In the genomic region with DNA sequence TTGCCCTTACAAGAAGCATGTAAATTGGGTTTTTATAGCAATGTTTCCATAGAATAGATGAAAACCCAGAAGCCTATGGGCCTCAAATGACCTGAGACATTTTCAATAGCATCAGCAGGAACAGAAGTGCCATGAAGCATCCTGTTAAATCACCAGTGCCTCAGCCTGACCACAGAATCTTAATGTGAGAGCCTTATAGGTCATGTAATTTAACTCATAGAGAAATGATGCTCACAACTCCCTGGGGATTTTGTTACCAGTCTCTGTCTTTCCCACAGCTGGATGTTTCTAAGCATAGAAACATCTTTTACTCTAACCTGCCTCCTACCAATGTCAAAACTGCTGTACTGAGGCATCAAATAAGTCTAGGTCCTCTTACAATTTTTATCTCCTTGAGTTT, we compare ENCODE assay signal across 17 cellular contexts.
A peak's percentile ranks its signal among the peaks of the same experiment; 100 is the strongest.
DNase-seq lines count a peak whose midpoint lies in the region; ATAC-seq and TF ChIP-seq lines count a peak whose summit lies in the region.
"Had no signal": no experiment of that assay in that cellular context is flagged by ENCODE, and none has a peak within 500 bp of the region (broad histone marks: within the 10 kb centered on the region; RNA-seq: fewer than 3 reads in every experiment).

No MANE protein-coding gene starts in this region.

- H3K27ac Mint-ChIP-seq in stimulated activated naive B cell treated with anti-CD40 and anti-IgM and Interleukin-4, amounts not matched to agents 10 μg/mL and 1 μg/mL and 100 μg/mL, for 72 hours = no peak overlapping the region
- H3K27ac Mint-ChIP-seq: CD4-positive, alpha-beta memory T cell had no signal

- no peaks in the 10 kb centered on the region for H3K79me2 ChIP-seq in GM23248 (ENCODE audit: insufficient read depth)

- ATAC-seq in stimulated activated naive B cell treated with anti-CD40 and anti-IgM and Interleukin-4, amounts not matched to agents 10 μg/mL and 1 μg/mL and 100 μg/mL, for 72 hours (replicated peaks) = peak; percentile 74 to 79

- in situ Hi-C loops in GM23248 (cut with MboI) = no loop called here

- H3K4me1 ChIP-seq in GM23248 (ENCODE audit: insufficient read depth) = peaks cover 67% of the 10 kb centered on the region
- peaks cover under 1% of the 10 kb centered on the region for H3K4me1 ChIP-seq in suprapubic skin
- H3K4me1 ChIP-seq: BE2C; BLaER1 treated with 17β-estradiol and CSF1 and Interleukin-3, amounts not matched to agents 10 nM and 100 nM had no signal

- TF ChIP-seq EP300 in suprapubic skin (IDR thresholded peaks at IDR 0.05) = no peak

- peaks cover 50% of the 10 kb centered on the region for H3F3A ChIP-seq in GM23248 (ENCODE audit: insufficient read depth)

- H3K9ac ChIP-seq in GM23248 = no peak overlapping the region
- H3K9ac ChIP-seq: BLaER1 treated with 17β-estradiol and CSF1 and Interleukin-3, amounts not matched to agents 10 nM and 100 nM had no signal

- H4K20me1 ChIP-seq in GM23248 (ENCODE audit: insufficient read depth) = no peaks in the 10 kb centered on the region
- H4K20me1 ChIP-seq: BLaER1 treated with 17β-estradiol and CSF1 and Interleukin-3, amounts not matched to agents 10 nM and 100 nM had no signal

- H3K4me3 Mint-ChIP-seq in stimulated activated naive B cell treated with anti-CD40 and anti-IgM and Interleukin-4, amounts not matched to agents 10 μg/mL and 1 μg/mL and 100 μg/mL, for 72 hours = no peak overlapping the region
- H3K4me3 Mint-ChIP-seq: CD4-positive, alpha-beta memory T cell had no signal

- peaks cover 4% of the 10 kb centered on the region; the same call in 1 of the 2 replicates for H3K9me2 ChIP-seq in GM23248 (ENCODE audit: insufficient read depth)

- no peaks in the 10 kb centered on the region for H3K9me3 ChIP-seq in GM23248 (ENCODE audit: low read depth)
- H3K9me3 ChIP-seq in suprapubic skin = no peaks in the 10 kb centered on the region
- H3K9me3 ChIP-seq: BE2C; BLaER1 treated with 17β-estradiol and CSF1 and Interleukin-3, amounts not matched to agents 10 nM and 100 nM; Caco-2 had no signal

- H3K36me3 Mint-ChIP-seq in stimulated activated naive B cell treated with anti-CD40 and anti-IgM and Interleukin-4, amounts not matched to agents 10 μg/mL and 1 μg/mL and 100 μg/mL, for 72 hours = no peaks in the 10 kb centered on the region
- H3K36me3 Mint-ChIP-seq: CD4-positive, alpha-beta memory T cell had no signal

- H3K4me3 ChIP-seq in AG10803 (ENCODE audit: low read length) (no peak overlapping the region), GM23248 (0 out of 2 replicates have a peak overlapping the region, but pooled peaks have one; percentile 10), fibroblast of mammary gland (ENCODE audit: control insufficient read depth, low read depth, low read length) (no peak overlapping the region), suprapubic skin (no peak overlapping the region)
- H3K4me3 ChIP-seq: BLaER1 treated with 17β-estradiol and CSF1 and Interleukin-3, amounts not matched to agents 10 nM and 100 nM had no signal

- H3K27me3 ChIP-seq in GM23248 (replicated peaks; ENCODE audit: insufficient read depth) (no peaks in the 10 kb centered on the region), suprapubic skin (no peaks in the 10 kb centered on the region)
- H3K27me3 ChIP-seq: BE2C; BLaER1 treated with 17β-estradiol and CSF1 and Interleukin-3, amounts not matched to agents 10 nM and 100 nM had no signal

- peak overlapping the region; percentile 48 for H3K4me2 ChIP-seq in GM23248 (ENCODE audit: unreplicated experiment)
- H3K4me2 ChIP-seq: BLaER1 treated with 17β-estradiol and CSF1 and Interleukin-3, amounts not matched to agents 10 nM and 100 nM had no signal

- no peak overlapping the region for H2AFZ ChIP-seq in GM23248

- peak; percentile 50 for DNase-seq in AG10803 (ENCODE audit: low read depth)
- peak; percentile 79 for DNase-seq in GM23248
- peak; percentile 65 for DNase-seq in fibroblast of mammary gland (ENCODE audit: low read depth)
- no peak for DNase-seq in stimulated activated naive B cell treated with anti-CD40 and anti-IgM and Interleukin-4, amounts not matched to agents 10 μg/mL and 1 μg/mL and 100 μg/mL, for 72 hours
- no peak for DNase-seq in effector CD8-positive, alpha-beta T cell (lab: John Stamatoyannopoulos, UW)
- DNase-seq in stimulated activated CD4-positive, alpha-beta T cell treated with anti-CD3 and anti-CD28 coated beads, Interleukin-12 subunit alpha, Interleukin-12 subunit beta, amount 100 ng/mL, for 4 hours = no peak
- DNase-seq in suprapubic skin (ENCODE audit: low spot score in 2 of 2) = no peak
- DNase-seq: AML-193; BE2C; Caco-2; CD4-positive, alpha-beta memory T cell; DMS153; GF-D8; H7; HCEC 1CT had no signal

- no peak for TF ChIP-seq POLR2A in suprapubic skin (IDR thresholded peaks at IDR 0.05)

- H3K27me3 Mint-ChIP-seq in stimulated activated naive B cell treated with anti-CD40 and anti-IgM and Interleukin-4, amounts not matched to agents 10 μg/mL and 1 μg/mL and 100 μg/mL, for 72 hours = no peaks in the 10 kb centered on the region

- H3K36me3 ChIP-seq in GM23248 (ENCODE audit: low read depth) = no peaks in the 10 kb centered on the region
- H3K36me3 ChIP-seq in suprapubic skin = no peaks in the 10 kb centered on the region
- H3K36me3 ChIP-seq: BE2C; BLaER1 treated with 17β-estradiol and CSF1 and Interleukin-3, amounts not matched to agents 10 nM and 100 nM had no signal

- H3K9me3 Mint-ChIP-seq in stimulated activated naive B cell treated with anti-CD40 and anti-IgM and Interleukin-4, amounts not matched to agents 10 μg/mL and 1 μg/mL and 100 μg/mL, for 72 hours = no peaks in the 10 kb centered on the region

- H3K4me1 Mint-ChIP-seq in stimulated activated naive B cell treated with anti-CD40 and anti-IgM and Interleukin-4, amounts not matched to agents 10 μg/mL and 1 μg/mL and 100 μg/mL, for 72 hours = no peaks in the 10 kb centered on the region

- H3K27ac ChIP-seq in GM23248 (peak overlapping the region; percentile 72), suprapubic skin (no peak overlapping the region)
- H3K27ac ChIP-seq: 22Rv1; BLaER1 treated with 17β-estradiol and CSF1 and Interleukin-3, amounts not matched to agents 10 nM and 100 nM had no signal

- no peak for TF ChIP-seq CTCF in AG10803 (conservative IDR thresholded peaks at IDR 0.05; ENCODE audit: low read length)
- TF ChIP-seq CTCF in fibroblast of mammary gland (conservative IDR thresholded peaks at IDR 0.05; ENCODE audit: control insufficient read depth, insufficient read depth, low read depth, low read length) = no peak
- TF ChIP-seq CTCF in suprapubic skin (IDR thresholded peaks at IDR 0.05) = no peak

Comparison
In these comparisons a context has a peak if more than half of its experiments do, and no peak if none do; other contexts are left out.
1. DNase-seq: peak in AG10803 (single experiment), GM23248 (single experiment) and fibroblast of mammary gland (single experiment); none in stimulated activated naive B cell treated with anti-CD40 and anti-IgM and Interleukin-4, amounts not matched to agents 10 μg/mL and 1 μg/mL and 100 μg/mL, for 72 hours (single experiment), effector CD8-positive, alpha-beta T cell (single experiment), stimulated activated CD4-positive, alpha-beta T cell treated with anti-CD3 and anti-CD28 coated beads, Interleukin-12 subunit alpha, Interleukin-12 subunit beta, amount 100 ng/mL, for 4 hours (single experiment) and suprapubic skin (0 of 2).